Comparison of ENCODE assay signal across 22 cellular contexts in genomic region chr10:51029172-51029641, GRCh38. TPM values are rescaled to one million over a fixed set of nuclear protein-coding genes. Genes with fewer than 3 reads are reported as not detected.
A peak's percentile ranks its signal among the peaks of the same experiment; 100 is the strongest.
DNase-seq lines count a peak whose midpoint lies in the region; ATAC-seq and TF ChIP-seq lines count a peak whose summit lies in the region.
"Had no signal": no experiment of that assay in that cellular context is flagged by ENCODE, and none has a peak within 500 bp of the region (broad histone marks: within the 10 kb centered on the region; RNA-seq: fewer than 3 reads in every experiment).

No MANE protein-coding gene starts in this region.

- H3K27ac ChIP-seq in mammary epithelial cell (ENCODE audit: insufficient read depth, low read depth, low read length), result no peak overlapping the region
- no peak overlapping the region for H3K27ac ChIP-seq in breast epithelium
- peak overlapping the region; percentile 80 to 86 for H3K27ac ChIP-seq in ascending aorta
- peak overlapping the region in 1 of 5 donors; percentile 13 for H3K27ac ChIP-seq in adrenal gland
- H3K27ac ChIP-seq: 22Rv1, KMS-11 had no signal

- no TSS peak for BruUV-seq in mammary epithelial cell (replicated peaks; lab: Mats Ljungman, UMichigan)

- no peaks in the 10 kb centered on the region for H4K20me1 ChIP-seq in mammary epithelial cell (ENCODE audit: insufficient read depth, low read length)

- H3K4me1 Mint-ChIP-seq in nephron (peaks cover 55% of the 10 kb centered on the region), endothelial cell (ENCODE audit: unreplicated experiment) (peaks cover 3% of the 10 kb centered on the region)
- H3K4me1 Mint-ChIP-seq: CD4-positive, alpha-beta memory T cell; immature natural killer cell had no signal

- in situ Hi-C loops in mammary epithelial cell (cut with MboI; ENCODE audit: low sequenced_read_pairs in 2 of 2), result no loop called here

- no peaks in the 10 kb centered on the region for H3K9me3 Mint-ChIP-seq in nephron
- H3K9me3 Mint-ChIP-seq in endothelial cell (ENCODE audit: unreplicated experiment), result no peaks in the 10 kb centered on the region
- H3K9me3 Mint-ChIP-seq: activated T-helper 1 cell treated with anti-CD3 and anti-CD28 coated beads, Interleukin-12 subunit alpha, Interleukin-12 subunit beta, Interleukin-2, Interleukin-4 antibody, amounts not matched to agents 30 ng/mL and 10 ng/mL and 1 ng/mL, durations not matched to agents 14 hours and 24 hours and 36 hours; immature natural killer cell; WTC11 had no signal

- CTCF ChIA-PET in mammary epithelial cell (lab: Charles Lee; ENCODE audit: low non-redundant PET), result no interaction called here

- H3K4me3 ChIP-seq in mammary epithelial cell (replicated peaks in 1 of 3; ENCODE audit: insufficient read depth in 1 of 3, low read depth in 2 of 3, low read length in 3 of 3), result no peak overlapping the region
- no peak overlapping the region for H3K4me3 ChIP-seq in breast epithelium
- no peak overlapping the region for H3K4me3 ChIP-seq in ascending aorta
- no peak overlapping the region for H3K4me3 ChIP-seq in adrenal gland

- WGBS in mammary epithelial cell (ENCODE audit: low coverage, missing lambda C conversion rate), result 13% methylated on average over 2 of the region's 2 CpGs
- WGBS in adrenal gland, 4 donors, result 46 to 65% (median 56%) methylated on average over 2 of the region's 2 CpGs

- peaks cover 11% of the 10 kb centered on the region for H3K4me1 ChIP-seq in mammary epithelial cell (ENCODE audit: insufficient read depth, low read length)
- no peaks in the 10 kb centered on the region for H3K4me1 ChIP-seq in breast epithelium
- H3K4me1 ChIP-seq in ascending aorta, result peaks cover 11 to 69% of the 10 kb centered on the region in 2 donors
- no peaks in the 10 kb centered on the region for H3K4me1 ChIP-seq in adrenal gland (replicated peaks in 1 of 2)

- H3K4me2 ChIP-seq in mammary epithelial cell (ENCODE audit: insufficient read depth, low read depth, low read length), result peak overlapping the region; percentile 29
- H3K4me2 ChIP-seq: KMS-11 had no signal

- TF ChIP-seq POLR2A in breast epithelium (IDR thresholded peaks at IDR 0.05) (no peak), adrenal gland (IDR thresholded peaks at IDR 0.05) (no peak)

- DNase-seq in mammary epithelial cell (peak; percentile 69), breast epithelium (ENCODE audit: low spot score in 2 of 2) (no peak), ascending aorta (ENCODE audit: low spot score in 2 of 2) (no peak), adrenal gland (no peak), dermis blood vessel endothelial cell (no peak), endothelial cell (ENCODE audit: low spot score) (no peak)
- DNase-seq: activated CD8-positive, alpha-beta memory T cell treated with anti-CD3 and anti-CD28 coated beads for 24 hours; CD4-positive, alpha-beta memory T cell; DMS79 treated with DMSO at 0.1 percent for 48 hours; immature natural killer cell; NCI-H1105; NCI-H2171; NCI-H82; stimulated activated CD4-positive, alpha-beta T cell treated with anti-CD3 and anti-CD28 coated beads, Interleukin-4, amount 100 ng/mL, for 24 hours; stimulated activated CD8-positive, alpha-beta memory T cell treated with anti-CD3 and anti-CD28 coated beads, Interleukin-4, amount 100 ng/mL, for 48 hours; T-helper 1 cell had no signal

- no peaks in the 10 kb centered on the region for H3K36me3 ChIP-seq in mammary epithelial cell (ENCODE audit: insufficient read depth, low read length)
- no peaks in the 10 kb centered on the region for H3K36me3 ChIP-seq in breast epithelium
- no peaks in the 10 kb centered on the region for H3K36me3 ChIP-seq in ascending aorta
- H3K36me3 ChIP-seq in adrenal gland (replicated peaks in 1 of 2), result no peaks in the 10 kb centered on the region

- no peaks in the 10 kb centered on the region for H3K9me3 ChIP-seq in mammary epithelial cell (replicated peaks; ENCODE audit: insufficient read depth, low read length)
- no peaks in the 10 kb centered on the region for H3K9me3 ChIP-seq in breast epithelium
- no peaks in the 10 kb centered on the region for H3K9me3 ChIP-seq in ascending aorta
- no peaks in the 10 kb centered on the region for H3K9me3 ChIP-seq in adrenal gland (replicated peaks in 1 of 3)

- H3K27me3 Mint-ChIP-seq in nephron (ENCODE audit: low read depth), result no peaks in the 10 kb centered on the region
- H3K27me3 Mint-ChIP-seq in endothelial cell (ENCODE audit: unreplicated experiment), result no peaks in the 10 kb centered on the region

- dilution Hi-C loops in mammary epithelial cell (cut with HindIII; ENCODE audit: low sequenced_read_pairs), result no loop called here

- H3K4me3 Mint-ChIP-seq in nephron (no peak overlapping the region), endothelial cell (ENCODE audit: unreplicated experiment) (no peak overlapping the region)
- H3K4me3 Mint-ChIP-seq: activated T-helper 1 cell treated with anti-CD3 and anti-CD28 coated beads, Interleukin-12 subunit alpha, Interleukin-12 subunit beta, Interleukin-2, Interleukin-4 antibody, amounts not matched to agents 30 ng/mL and 10 ng/mL and 1 ng/mL, durations not matched to agents 14 hours and 24 hours and 36 hours; CD4-positive, alpha-beta memory T cell; immature natural killer cell; WTC11 had no signal

- H3K9ac ChIP-seq in mammary epithelial cell (ENCODE audit: insufficient read depth, low read length), result no peak overlapping the region
- H3K9ac ChIP-seq: KMS-11 had no signal

- H3K27ac Mint-ChIP-seq in nephron (peak overlapping the region; percentile 13 to 61 (median 59)), endothelial cell (ENCODE audit: unreplicated experiment) (no peak overlapping the region)
- H3K27ac Mint-ChIP-seq: activated T-helper 1 cell treated with anti-CD3 and anti-CD28 coated beads, Interleukin-12 subunit alpha, Interleukin-12 subunit beta, Interleukin-2, Interleukin-4 antibody, amounts not matched to agents 30 ng/mL and 10 ng/mL and 1 ng/mL, durations not matched to agents 14 hours and 24 hours and 36 hours; CD4-positive, alpha-beta memory T cell; immature natural killer cell; WTC11 had no signal

- intact Hi-C loops in mammary epithelial cell (cut with micrococcal nuclease), result no loop called here
- intact Hi-C loops in breast epithelium (cut with DNase I; ENCODE audit: low total_unique reads), result no loop called here
- intact Hi-C loops in ascending aorta (cut with DNase I), result no loop called here
- intact Hi-C loops in adrenal gland (cut with DNase I), result no loop called here

- no peaks in the 10 kb centered on the region for H3K79me2 ChIP-seq in mammary epithelial cell (ENCODE audit: insufficient read depth, low read length)

- ATAC-seq in GM19351 (IDR thresholded peaks at IDR 0.05; ENCODE audit: unreplicated experiment), result no peak
- ATAC-seq: WTC11 had no signal

- TF ChIP-seq CTCF in mammary epithelial cell (conservative IDR thresholded peaks at IDR 0.05 in 1 of 2, IDR thresholded peaks at IDR 0.05 in 1 of 2; ENCODE audit: extremely low read depth in 1 of 2, insufficient read depth in 1 of 2, low read depth in 1 of 2, low read length in 2 of 2), result no peak
- no peak for TF ChIP-seq CTCF in breast epithelium (IDR thresholded peaks at IDR 0.05)
- TF ChIP-seq CTCF in ascending aorta (IDR thresholded peaks at IDR 0.05), result no peak
- no peak for TF ChIP-seq CTCF in nephron (IDR thresholded peaks at IDR 0.05; ENCODE audit: unreplicated experiment in 3 of 3)
- no peak for TF ChIP-seq CTCF in adrenal gland (IDR thresholded peaks at IDR 0.05)
- TF ChIP-seq CTCF in endothelial cell (IDR thresholded peaks at IDR 0.05; ENCODE audit: unreplicated experiment), result no peak

- no peaks in the 10 kb centered on the region for H3K36me3 Mint-ChIP-seq in nephron (ENCODE audit: low read depth)
- no peaks in the 10 kb centered on the region for H3K36me3 Mint-ChIP-seq in endothelial cell (ENCODE audit: low read depth, unreplicated experiment)
- H3K36me3 Mint-ChIP-seq: CD4-positive, alpha-beta memory T cell; immature natural killer cell; WTC11 had no signal

- H2AFZ ChIP-seq in mammary epithelial cell (ENCODE audit: low read depth, low read length), result peak overlapping the region; percentile 22

- H3K27me3 ChIP-seq in mammary epithelial cell (ENCODE audit: insufficient read depth, low read length), result no peaks in the 10 kb centered on the region
- no peaks in the 10 kb centered on the region for H3K27me3 ChIP-seq in breast epithelium
- no peaks in the 10 kb centered on the region for H3K27me3 ChIP-seq in ascending aorta
- no peaks in the 10 kb centered on the region for H3K27me3 ChIP-seq in adrenal gland

RNA-seq across cellular contexts. Expression of gene PRKG1, which starts 45.1 kb away (rescaled TPM):
- total RNA-seq in mammary epithelial cell, result 1 to 10 TPM in 1 of 2 donors, under 1 TPM in 1; 0.45 to 2.2 TPM
- polyA plus RNA-seq in mammary epithelial cell, result 0.03 TPM
- not detected for polyA minus RNA-seq in mammary epithelial cell
- total RNA-seq in breast epithelium, result 10 to 100 TPM; 10.9 to 36.9 (median 19.7) TPM
- total RNA-seq in ascending aorta, result 50.2 TPM
- total RNA-seq in adrenal gland, result 100 to 1,000 TPM in 1 of 8 donors, 10 to 100 TPM in 7; 26.1 to 104 (median 57.5) TPM
- 10 to 100 TPM in 2 of 3 donors, 1 to 10 TPM in 1; 6.9 to 15.5 (median 14.4) TPM for polyA plus RNA-seq in adrenal gland
- 1.3 and 4.1 TPM in 2 replicates for total RNA-seq in dermis blood vessel endothelial cell
- total RNA-seq in endothelial cell (ENCODE audit: unreplicated experiment), result 10.7 TPM
- total RNA-seq: activated T-helper 1 cell treated with anti-CD3 and anti-CD28 coated beads, Interleukin-12 subunit alpha, Interleukin-12 subunit beta, Interleukin-2, Interleukin-4 antibody, amounts not matched to agents 30 ng/mL and 10 ng/mL and 1 ng/mL, durations not matched to agents 14 hours and 24 hours and 36 hours had no signal
- polyA plus RNA-seq: CD4-positive, alpha-beta memory T cell had no signal

Comparison
In these comparisons a context has a peak if more than half of its experiments do, and no peak if none do; other contexts are left out.
1. H3K27ac ChIP-seq: peak in ascending aorta (2 of 2); none in mammary epithelial cell (single experiment) and breast epithelium (0 of 2).